Comparison of ENCODE assay signal across 11 cellular contexts in the genomic region with DNA sequence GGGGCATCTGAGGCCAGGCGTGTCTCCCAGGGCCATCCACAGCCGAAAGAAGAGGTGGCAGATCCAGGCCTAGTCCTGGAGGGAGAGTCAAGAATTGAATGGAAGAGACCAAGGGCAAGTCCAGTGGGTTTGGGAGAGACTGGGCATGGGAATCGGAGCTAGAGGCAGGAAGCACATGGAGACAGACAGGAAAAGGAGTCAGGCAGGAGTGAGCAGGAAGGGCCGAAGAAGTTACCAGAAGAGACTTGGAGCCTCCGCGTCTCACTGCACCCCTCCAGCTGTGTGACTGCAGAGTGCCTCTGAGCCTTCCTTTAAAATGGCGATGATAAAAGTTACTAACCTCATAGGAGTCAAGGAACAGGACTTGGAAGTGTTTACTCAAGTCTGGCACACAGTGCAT.
DNase-seq lines count a peak whose midpoint lies in the region; ATAC-seq and TF ChIP-seq lines count a peak whose summit lies in the region.
"Had no signal": no experiment of that assay in that cellular context is flagged by ENCODE, and none has a peak within 500 bp of the region (broad histone marks: within the 10 kb centered on the region; RNA-seq: fewer than 3 reads in every experiment).

No MANE protein-coding gene starts in this region.

- peaks cover 45% of the 10 kb centered on the region for H3K4me1 ChIP-seq in fibroblast of lung (ENCODE audit: control insufficient read depth, extremely low read depth, insufficient read depth, low read length)
- peaks cover 19% of the 10 kb centered on the region for H3K4me1 ChIP-seq in ovary (ENCODE audit: insufficient read depth)
- H3K4me1 ChIP-seq in upper lobe of right lung, result peaks cover 24% of the 10 kb centered on the region

- DNase-seq in fibroblast of lung (ENCODE audit: low read depth in 2 of 2), result no peak
- no peak for DNase-seq in ovary
- no peak for DNase-seq in upper lobe of right lung
- DNase-seq in H4 (ENCODE audit: low spot score), result no peak
- DNase-seq: islet precursor cell, KG1, NCI-H2081, T-helper 17 cell had no signal

- H3K4me2 ChIP-seq in fibroblast of lung (ENCODE audit: extremely low read depth, insufficient read depth, low read length), result peak overlapping the region; percentile 51

- ATAC-seq in upper lobe of right lung (no peak), GM19324 (IDR thresholded peaks at IDR 0.05; ENCODE audit: low FRiP score, unreplicated experiment) (no peak), HG02840 (IDR thresholded peaks at IDR 0.05; ENCODE audit: low FRiP score, unreplicated experiment) (no peak)
- ATAC-seq: T-helper 17 cell had no signal

- no peaks in the 10 kb centered on the region for H3K27me3 ChIP-seq in fibroblast of lung (ENCODE audit: control insufficient read depth, insufficient read depth, low read length)
- no peaks in the 10 kb centered on the region for H3K27me3 ChIP-seq in ovary
- no peaks in the 10 kb centered on the region for H3K27me3 ChIP-seq in upper lobe of right lung

- no peak for TF ChIP-seq CTCF in fibroblast of lung (conservative IDR thresholded peaks at IDR 0.05 in 1 of 2, IDR thresholded peaks at IDR 0.05 in 1 of 2; ENCODE audit: low read depth in 1 of 2, low read length in 2 of 2)
- TF ChIP-seq CTCF in ovary (IDR thresholded peaks at IDR 0.05), result no peak
- TF ChIP-seq CTCF in upper lobe of right lung (IDR thresholded peaks at IDR 0.05), result no peak

- H3K27ac ChIP-seq in adipose tissue (ENCODE audit: low read depth, low read length) (peak overlapping the region; percentile 78), fibroblast of lung (ENCODE audit: insufficient read depth, low read length) (peak overlapping the region; percentile 96), ovary (peak overlapping the region; percentile 82 to 91), upper lobe of right lung (peak overlapping the region; percentile 83)

- no peaks in the 10 kb centered on the region for H3K79me2 ChIP-seq in fibroblast of lung (ENCODE audit: control insufficient read depth, insufficient read depth, low read length)

- WGBS in adipose tissue, 3 donors, result 45 to 83% (median 57%) methylated on average over 7 of the region's 7 CpGs
- 25 to 37% (median 26%) methylated on average over 7 of the region's 7 CpGs for WGBS in ovary, 3 donors

- H3K4me3 ChIP-seq in fibroblast of lung (replicated peaks in 1 of 4; ENCODE audit: control extremely low read depth in 1 of 4, insufficient read depth in 1 of 4, low read depth in 3 of 4, low read length in 4 of 4), result peak overlapping the region in 1 of 4 experiments; percentile 10
- H3K4me3 ChIP-seq in ovary, result no peak overlapping the region
- H3K4me3 ChIP-seq in upper lobe of right lung, result no peak overlapping the region

- TF ChIP-seq POLR2A in ovary (IDR thresholded peaks at IDR 0.05), result no peak

- H3K36me3 ChIP-seq in fibroblast of lung (ENCODE audit: control insufficient read depth, insufficient read depth, low read length) (no peaks in the 10 kb centered on the region), ovary (no peaks in the 10 kb centered on the region), upper lobe of right lung (no peaks in the 10 kb centered on the region)

- no peaks in the 10 kb centered on the region for H3K9me3 ChIP-seq in fibroblast of lung (ENCODE audit: control insufficient read depth, insufficient read depth, low read depth, low read length)
- no peaks in the 10 kb centered on the region for H3K9me3 ChIP-seq in ovary
- no peaks in the 10 kb centered on the region for H3K9me3 ChIP-seq in upper lobe of right lung

- H3K9ac ChIP-seq in fibroblast of lung (ENCODE audit: insufficient read depth, low read length), result peak overlapping the region; percentile 63

- intact Hi-C loops in ovary (cut with DNase I), result loop anchor here in 2 of 4 donors (5.0 to 10.0 kb wide), 2 partner anchors 62 to 64 kb away; partner anchors contain the start of gene ANGPTL2 (in 2 of the 2)
- intact Hi-C loops in upper lobe of right lung (cut with DNase I), result no loop called here

- H2AFZ ChIP-seq in fibroblast of lung (ENCODE audit: low read length), result no peak overlapping the region

- no peak for TF ChIP-seq EP300 in ovary (IDR thresholded peaks at IDR 0.05)

- H4K20me1 ChIP-seq in fibroblast of lung (ENCODE audit: control insufficient read depth, extremely low read depth, insufficient read depth, low read length), result no peaks in the 10 kb centered on the region
